ENCODE assay signal across 27 cellular contexts in the genomic region with DNA sequence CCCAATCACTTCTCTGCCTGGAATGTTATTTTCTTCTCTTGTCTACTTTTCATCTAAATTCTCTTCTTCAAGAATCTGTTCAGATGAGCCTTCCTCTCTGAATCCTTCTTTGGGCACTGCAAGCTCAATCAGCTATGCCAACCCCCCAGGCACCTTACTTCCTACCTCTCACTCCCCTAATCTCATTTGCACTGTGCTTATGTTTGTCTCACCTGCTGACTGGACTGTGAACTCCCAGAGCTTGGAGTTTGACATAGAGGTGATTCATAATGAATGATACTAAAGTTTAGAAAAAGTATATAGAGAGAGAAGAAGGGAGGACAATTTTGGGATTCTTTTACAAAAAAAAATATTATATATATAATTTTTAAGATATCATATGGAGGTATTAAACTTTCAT. TPM values are rescaled to one million over a fixed set of nuclear protein-coding genes. Genes with fewer than 3 reads are reported as not detected.
"Had no signal": no experiment of that assay in that cellular context is flagged by ENCODE, and none has a peak within 500 bp of the region (broad histone marks: within the 10 kb centered on the region; RNA-seq: fewer than 3 reads in every experiment).

No MANE protein-coding gene starts in this region.

- H3K4me2 ChIP-seq: KMS-11 had no signal

- H3K4me1 ChIP-seq: Peyer's patch had no signal

- DNase-seq: activated CD4-positive, alpha-beta T cell treated with anti-CD3 and anti-CD28 coated beads for 36 hours; activated CD4-positive, alpha-beta T cell treated with anti-CD3 and anti-CD28 coated beads, Interleukin-2, amount 10 ng/mL, durations not matched to agents 7 days and 5 days; activated CD4-positive, alpha-beta T cell treated with anti-CD3 and anti-CD28 coated beads, Interleukin-2, amount 50 U/mL, for 48 hours; activated CD8-positive, alpha-beta T cell treated with anti-CD3 and anti-CD28 coated beads, Interleukin-2, amount 10 ng/mL, durations not matched to agents 7 days and 5 days; activated gamma-delta T cell treated with Interleukin-2 at 50 U/mL for 16 hours; activated naive CD4-positive, alpha-beta T cell treated with anti-CD3 and anti-CD28 coated beads, Interleukin-2, amount 10 ng/mL, durations not matched to agents 7 days and 5 days; activated naive CD8-positive, alpha-beta T cell treated with anti-CD3 and anti-CD28 coated beads, Interleukin-2, amount 50 U/mL, for 24 hours; activated T-cell treated with anti-CD3 and anti-CD28 coated beads, Interleukin-2, amount 50 U/mL, for 24 hours; anterior cingulate cortex; brain microvascular endothelial cell; MM.1S; NCI-H1092 treated with DMSO at 0.1 percent for 48 hours; NCI-H1417; NCI-H187 treated with DMSO at 0.1 percent for 48 hours; NCI-H2081; NCI-H345; NCI-H524 treated with DMSO at 0.1 percent for 48 hours; Peyer's patch; RPMI8226; SHP77 treated with DMSO at 0.1 percent for 48 hours; SK-N-SH had no signal

- FAIRE-seq: TTC549 had no signal

- H3K27ac ChIP-seq: brain microvascular endothelial cell, KMS-11, Peyer's patch, SJSA1 had no signal

- H3K36me3 ChIP-seq: brain microvascular endothelial cell, Peyer's patch, SJSA1 had no signal

- H3K9me3 ChIP-seq: Peyer's patch, SJSA1, SK-N-SH had no signal

- H3K27me3 ChIP-seq: brain microvascular endothelial cell, Peyer's patch, SJSA1 had no signal

- ATAC-seq: activated CD4-positive, alpha-beta T cell treated with anti-CD3 and anti-CD28 coated beads for 36 hours; activated CD4-positive, CD25-positive, alpha-beta regulatory T cell treated with anti-CD3 and anti-CD28 coated beads, Interleukin-2, amount 50 U/mL, for 24 hours; activated CD8-positive, alpha-beta T cell treated with anti-CD3 and anti-CD28 coated beads, Interleukin-2, amount 10 ng/mL, durations not matched to agents 7 days and 5 days; activated naive CD8-positive, alpha-beta T cell treated with anti-CD3 and anti-CD28 coated beads, Interleukin-2, amount 50 U/mL, for 24 hours had no signal

- H3K9ac ChIP-seq: KMS-11, SK-N-SH had no signal

- H3K4me3 ChIP-seq: Peyer's patch, SJSA1 had no signal

RNA-seq across cellular contexts. Expression of a gene that starts 36.3 kb away (rescaled TPM):
- total RNA-seq: activated CD4-positive, alpha-beta T cell treated with anti-CD3 and anti-CD28 coated beads for 36 hours; activated CD4-positive, alpha-beta T cell treated with anti-CD3 and anti-CD28 coated beads, Interleukin-2, amount 10 ng/mL, durations not matched to agents 7 days and 5 days; activated CD8-positive, alpha-beta T cell treated with anti-CD3 and anti-CD28 coated beads, Interleukin-2, amount 10 ng/mL, durations not matched to agents 7 days and 5 days; activated T-helper 1 cell treated with anti-CD3 and anti-CD28 coated beads, Interleukin-12 subunit alpha, Interleukin-12 subunit beta, Interleukin-2, Interleukin-4 antibody, amounts not matched to agents 30 ng/mL and 10 ng/mL and 1 ng/mL, durations not matched to agents 14 hours and 24 hours and 36 hours; cardiac septum; Peyer's patch had no signal
